In genomic region chr3:9600597-9600996, GRCh38 we compare ENCODE assay signal across 10 cellular contexts. TPM values are rescaled to one million over a fixed set of nuclear protein-coding genes. Genes with fewer than 3 reads are reported as not detected.
DNase-seq lines count a peak whose midpoint lies in the region; ATAC-seq, FAIRE-seq and TF ChIP-seq lines count a peak whose summit lies in the region.
"Had no signal": no experiment of that assay in that cellular context is flagged by ENCODE, and none has a peak within 500 bp of the region (broad histone marks: within the 10 kb centered on the region; RNA-seq: fewer than 3 reads in every experiment).

No MANE protein-coding gene starts in this region.

- H3K4me3 Mint-ChIP-seq in activated naive CD4-positive, alpha-beta T cell treated with anti-CD3 and anti-CD28 coated beads for 36 hours, result peak overlapping the region; percentile 15
- H3K4me3 Mint-ChIP-seq in astrocyte (ENCODE audit: unreplicated experiment), result no peak overlapping the region

- H3K9ac ChIP-seq in astrocyte (ENCODE audit: low read length), result no peak overlapping the region

- peaks cover 6% of the 10 kb centered on the region for H3K9me3 Mint-ChIP-seq in activated naive CD4-positive, alpha-beta T cell treated with anti-CD3 and anti-CD28 coated beads for 36 hours
- H3K9me3 Mint-ChIP-seq in astrocyte (ENCODE audit: unreplicated experiment), result peaks cover 3% of the 10 kb centered on the region

- peaks cover 2% of the 10 kb centered on the region for H3K27me3 ChIP-seq in astrocyte (ENCODE audit: insufficient read depth, low read length)

- H3K36me3 ChIP-seq in astrocyte (ENCODE audit: insufficient read depth, low read length), result no peaks in the 10 kb centered on the region

- peak; percentile 8 for DNase-seq in activated naive CD4-positive, alpha-beta T cell treated with anti-CD3 and anti-CD28 coated beads for 36 hours
- no peak for DNase-seq in activated naive CD4-positive, alpha-beta T cell treated with Interleukin-2 at 50 U/mL for 16 hours
- no peak for DNase-seq in astrocyte (ENCODE audit: low read depth)
- DNase-seq in left lobe of liver (ENCODE audit: low spot score), result no peak
- DNase-seq in urothelium cell line (ENCODE audit: low spot score), result peak; percentile 52
- DNase-seq in DMS114 treated with DMSO at 0.1 percent for 48 hours (lab: John Stamatoyannopoulos, UW; ENCODE audit: unreplicated experiment), result no peak
- DNase-seq in KG1 (lab: John Stamatoyannopoulos, UW), result no peak
- no peak for DNase-seq in activated effector memory CD4-positive, alpha-beta T cell treated with anti-CD3 and anti-CD28 coated beads, Interleukin-2, amount 50 U/mL, for 16 hours
- DNase-seq: Caco-2 had no signal

- no peaks in the 10 kb centered on the region for H3K9me3 ChIP-seq in astrocyte (ENCODE audit: insufficient read depth, low read depth, low read length)

- H3K27me3 Mint-ChIP-seq in activated naive CD4-positive, alpha-beta T cell treated with anti-CD3 and anti-CD28 coated beads for 36 hours (ENCODE audit: low read depth), result peaks cover 40% of the 10 kb centered on the region
- peaks cover 9% of the 10 kb centered on the region for H3K27me3 Mint-ChIP-seq in astrocyte (ENCODE audit: low read depth, unreplicated experiment)

- no peak overlapping the region for H3K27ac Mint-ChIP-seq in activated naive CD4-positive, alpha-beta T cell treated with anti-CD3 and anti-CD28 coated beads for 36 hours
- H3K27ac Mint-ChIP-seq in astrocyte (ENCODE audit: unreplicated experiment), result no peak overlapping the region

- CTCF ChIA-PET in activated naive CD4-positive, alpha-beta T cell treated with anti-CD3 and anti-CD28 coated beads for 36 hours (lab: Charles Lee), result no interaction called here

- no peaks in the 10 kb centered on the region for H3K36me3 Mint-ChIP-seq in activated naive CD4-positive, alpha-beta T cell treated with anti-CD3 and anti-CD28 coated beads for 36 hours (ENCODE audit: low read depth)
- no peaks in the 10 kb centered on the region for H3K36me3 Mint-ChIP-seq in astrocyte (ENCODE audit: low read depth, unreplicated experiment)

- no peak overlapping the region for H3K4me3 ChIP-seq in astrocyte (ENCODE audit: insufficient read depth, low read depth, low read length)

- no peak overlapping the region for H3K27ac ChIP-seq in astrocyte (ENCODE audit: low read depth, low read length)

- peak overlapping the region; percentile 70 for H3K4me2 ChIP-seq in astrocyte (ENCODE audit: low read length)

- peaks cover 2% of the 10 kb centered on the region for H3K4me1 Mint-ChIP-seq in activated naive CD4-positive, alpha-beta T cell treated with anti-CD3 and anti-CD28 coated beads for 36 hours (ENCODE audit: low read depth)
- no peaks in the 10 kb centered on the region for H3K4me1 Mint-ChIP-seq in astrocyte (ENCODE audit: low read depth, unreplicated experiment)

- no peaks in the 10 kb centered on the region for H3K79me2 ChIP-seq in astrocyte (ENCODE audit: insufficient read depth, low read length)

- no peaks in the 10 kb centered on the region for H3K4me1 ChIP-seq in astrocyte (ENCODE audit: insufficient read depth, low read length)
- H3K4me1 ChIP-seq: Caco-2 had no signal

- H4K20me1 ChIP-seq in astrocyte (ENCODE audit: insufficient read depth, low read length), result no peaks in the 10 kb centered on the region

- peak overlapping the region; percentile 71 for H2AFZ ChIP-seq in astrocyte (ENCODE audit: low read depth, low read length)

- peak; percentile 60 for ATAC-seq in left lobe of liver

- FAIRE-seq in astrocyte (lab: Jason Lieb, UNC) (no peak), urothelium cell line (lab: Jason Lieb, UNC) (no peak)

- TF ChIP-seq CTCF in astrocyte (IDR thresholded peaks at IDR 0.05; ENCODE audit: insufficient read depth, low read depth, low read length), result no peak

- intact Hi-C loops in activated naive CD4-positive, alpha-beta T cell treated with anti-CD3 and anti-CD28 coated beads for 36 hours (cut with micrococcal nuclease), result no loop called here

RNA-seq across cellular contexts. Expression of gene LHFPL4, which starts 47.0 kb away (rescaled TPM):
- not detected for total RNA-seq in activated naive CD4-positive, alpha-beta T cell treated with anti-CD3 and anti-CD28 coated beads for 36 hours
- total RNA-seq in astrocyte (0.11 TPM in 1 of 2 replicates, not detected in the other), left lobe of liver (0.28 TPM)
- total RNA-seq: Caco-2, myocyte had no signal

RNA-seq across cellular contexts. Expression of gene MTMR14, which starts 48.7 kb away (rescaled TPM):
- 10 to 100 TPM; 30.8 to 33.6 TPM for total RNA-seq in activated naive CD4-positive, alpha-beta T cell treated with anti-CD3 and anti-CD28 coated beads for 36 hours
- 27.5 and 27.6 TPM in 2 replicates for total RNA-seq in astrocyte
- total RNA-seq in left lobe of liver, result 18.7 TPM

Comparison
In these comparisons a context has a peak if more than half of its experiments do, and no peak if none do; other contexts are left out.
1. DNase-seq: peak in activated naive CD4-positive, alpha-beta T cell treated with anti-CD3 and anti-CD28 coated beads for 36 hours (single experiment) and urothelium cell line (single experiment); none in activated naive CD4-positive, alpha-beta T cell treated with Interleukin-2 at 50 U/mL for 16 hours (single experiment), astrocyte (single experiment), left lobe of liver (single experiment), DMS114 treated with DMSO at 0.1 percent for 48 hours (single experiment), KG1 (single experiment) and activated effector memory CD4-positive, alpha-beta T cell treated with anti-CD3 and anti-CD28 coated beads, Interleukin-2, amount 50 U/mL, for 16 hours (single experiment).